In genomic region chr2:211455225-211455841, GRCh38 we compare ENCODE assay signal across 8 cellular contexts.
A peak's percentile ranks its signal among the peaks of the same experiment; 100 is the strongest.
DNase-seq lines count a peak whose midpoint lies in the region; TF ChIP-seq lines count a peak whose summit lies in the region.

No MANE protein-coding gene starts in this region.

- peak; percentile 98 for TF ChIP-seq CTCF in Loucy (conservative IDR thresholded peaks at IDR 0.05; ENCODE audit: low read length)
- TF ChIP-seq CTCF in SU-DHL-6 (IDR thresholded peaks at IDR 0.05; ENCODE audit: insufficient read depth, low read length, poor library complexity, severe bottlenecking), result peak; percentile 94
- peak; percentile 92 to 94 for TF ChIP-seq CTCF in fibroblast of lung (conservative IDR thresholded peaks at IDR 0.05 in 1 of 2, IDR thresholded peaks at IDR 0.05 in 1 of 2; ENCODE audit: low read depth in 1 of 2, low read length in 2 of 2)

- no peak overlapping the region for H3K4me3 Mint-ChIP-seq in activated T-helper 2 cell treated with anti-CD3 and anti-CD28 coated beads, Interferon-gamma antibody, Interleukin-2, Interleukin-4, amounts not matched to agents 10 μg/mL and 5 μg/mL and 100 μg/mL, durations not matched to agents 14 hours and 24 hours and 36 hours (ENCODE audit: low read depth)

- no peak overlapping the region for H3K18ac ChIP-seq in neuronal stem cell (ENCODE audit: low read length)

- no peaks in the 10 kb centered on the region for H3K36me3 Mint-ChIP-seq in activated T-helper 2 cell treated with anti-CD3 and anti-CD28 coated beads, Interferon-gamma antibody, Interleukin-2, Interleukin-4, amounts not matched to agents 10 μg/mL and 5 μg/mL and 100 μg/mL, durations not matched to agents 14 hours and 24 hours and 36 hours (ENCODE audit: low read depth)

- H3K79me1 ChIP-seq in neuronal stem cell (ENCODE audit: low read depth, low read length), result no peaks in the 10 kb centered on the region

- H3K27me3 ChIP-seq in Loucy (ENCODE audit: insufficient read depth, low read length, poor library complexity, severe bottlenecking), result no peaks in the 10 kb centered on the region
- no peaks in the 10 kb centered on the region for H3K27me3 ChIP-seq in SU-DHL-6 (ENCODE audit: low read length)
- no peaks in the 10 kb centered on the region for H3K27me3 ChIP-seq in fibroblast of lung (ENCODE audit: control insufficient read depth, insufficient read depth, low read length)
- no peaks in the 10 kb centered on the region for H3K27me3 ChIP-seq in neuronal stem cell (ENCODE audit: control insufficient read depth in 3 of 3, insufficient read depth in 3 of 3, low read depth in 1 of 3, low read length in 3 of 3)

- no peaks in the 10 kb centered on the region for H3K9me3 ChIP-seq in Loucy (ENCODE audit: insufficient read depth, low read depth, low read length)
- no peaks in the 10 kb centered on the region for H3K9me3 ChIP-seq in SU-DHL-6 (ENCODE audit: insufficient read depth, low read length)
- no peaks in the 10 kb centered on the region for H3K9me3 ChIP-seq in fibroblast of lung (ENCODE audit: control insufficient read depth, insufficient read depth, low read depth, low read length)
- H3K9me3 ChIP-seq in neuronal stem cell (replicated peaks in 1 of 2; ENCODE audit: control insufficient read depth in 2 of 2, insufficient read depth in 1 of 2, low read depth in 1 of 2, low read length in 2 of 2), result peaks cover 0 to 3% of the 10 kb centered on the region in 2 donors

- H3K36me3 ChIP-seq in Loucy (ENCODE audit: insufficient read depth, low read length) (no peaks in the 10 kb centered on the region), SU-DHL-6 (ENCODE audit: low read length) (no peaks in the 10 kb centered on the region), fibroblast of lung (ENCODE audit: control insufficient read depth, insufficient read depth, low read length) (no peaks in the 10 kb centered on the region), neuronal stem cell (replicated peaks in 1 of 2; ENCODE audit: control insufficient read depth in 2 of 2, insufficient read depth in 2 of 2, low read length in 2 of 2) (no peaks in the 10 kb centered on the region)

- H2AFZ ChIP-seq in Loucy (ENCODE audit: low read length) (0 out of 2 replicates have a peak overlapping the region, but pooled peaks have one; percentile 25), SU-DHL-6 (ENCODE audit: low read depth, low read length, severe bottlenecking) (peak overlapping the region; percentile 46), fibroblast of lung (ENCODE audit: low read length) (no peak overlapping the region), neuronal stem cell (ENCODE audit: low read length) (peak overlapping the region; percentile 64)

- H2AK5ac ChIP-seq in neuronal stem cell (ENCODE audit: low read depth, low read length), result no peak overlapping the region

- H3K9me2 ChIP-seq in Loucy (replicated peaks; ENCODE audit: low read depth, low read length), result no peaks in the 10 kb centered on the region
- no peaks in the 10 kb centered on the region for H3K9me2 ChIP-seq in SU-DHL-6 (replicated peaks; ENCODE audit: insufficient read depth, low read length)

- H3K4me3 ChIP-seq in Loucy (ENCODE audit: low read length, poor library complexity, severe bottlenecking) (no peak overlapping the region), SU-DHL-6 (ENCODE audit: insufficient read depth, low read length, poor library complexity, severe bottlenecking) (no peak overlapping the region), fibroblast of lung (replicated peaks in 1 of 4; ENCODE audit: control extremely low read depth in 1 of 4, insufficient read depth in 1 of 4, low read depth in 3 of 4, low read length in 4 of 4) (no peak overlapping the region), neuronal stem cell (ENCODE audit: low read length in 2 of 2) (no peak overlapping the region)

- H3K14ac ChIP-seq in neuronal stem cell (ENCODE audit: low read length), result no peak overlapping the region

- no peak overlapping the region for H4K91ac ChIP-seq in neuronal stem cell (ENCODE audit: low read depth, low read length, poor library complexity)

- peak; percentile 15 for DNase-seq in stimulated activated CD4-positive, alpha-beta T cell treated with anti-CD3 and anti-CD28 coated beads, Interleukin-15, amount 100 ng/mL, for 24 hours
- DNase-seq in stimulated activated CD4-positive, alpha-beta T cell treated with anti-CD3 and anti-CD28 coated beads, Interleukin-4, amount 100 ng/mL, for 4 hours, result no peak
- DNase-seq in H4 (ENCODE audit: low spot score), result peak; percentile 33
- DNase-seq in fibroblast of lung (ENCODE audit: low read depth in 2 of 2), result peak; percentile 23 to 39
- DNase-seq in neuronal stem cell (ENCODE audit: low spot score), result peak; percentile 61
- DNase-seq in activated T-helper 2 cell treated with anti-CD3 and anti-CD28 coated beads, Interferon-gamma antibody, Interleukin-2, Interleukin-4, amounts not matched to agents 10 μg/mL and 5 μg/mL and 100 μg/mL, durations not matched to agents 14 hours and 24 hours and 36 hours (ENCODE audit: low spot score), result no peak

- no peak overlapping the region for H3K4ac ChIP-seq in neuronal stem cell (ENCODE audit: low read length)

- no peak overlapping the region for H3K23ac ChIP-seq in neuronal stem cell (ENCODE audit: low read depth, low read length, poor library complexity)

- peak overlapping the region; percentile 70 for H3K27ac ChIP-seq in SU-DHL-6 (ENCODE audit: low read depth, low read length)
- H3K27ac ChIP-seq in fibroblast of lung (ENCODE audit: insufficient read depth, low read length), result no peak overlapping the region
- H3K27ac ChIP-seq in neuronal stem cell (replicated peaks; ENCODE audit: low read length), result no peak overlapping the region

- H2BK5ac ChIP-seq in neuronal stem cell (ENCODE audit: low read length), result no peak overlapping the region

- intact Hi-C loops in activated T-helper 2 cell treated with anti-CD3 and anti-CD28 coated beads, Interferon-gamma antibody, Interleukin-2, Interleukin-4, amounts not matched to agents 10 μg/mL and 5 μg/mL and 100 μg/mL, durations not matched to agents 14 hours and 24 hours and 36 hours (cut with micrococcal nuclease), result loop anchor here (2.0 kb wide), 1 partner anchor 1111 kb away; no protein-coding TSS in a partner anchor

- no peaks in the 10 kb centered on the region for H3K27me3 Mint-ChIP-seq in activated T-helper 2 cell treated with anti-CD3 and anti-CD28 coated beads, Interferon-gamma antibody, Interleukin-2, Interleukin-4, amounts not matched to agents 10 μg/mL and 5 μg/mL and 100 μg/mL, durations not matched to agents 14 hours and 24 hours and 36 hours (ENCODE audit: low read depth)

- no peak overlapping the region for H2BK12ac ChIP-seq in neuronal stem cell (ENCODE audit: low read length)

- no CpG with 5 or more reads among the region's 1 CpG for WGBS in neuronal stem cell (ENCODE audit: extremely low coverage in 2 of 2, insufficient read length in 2 of 2, insufficient replicate concordance in 1 of 2), 2 donors

- H3F3A ChIP-seq in Loucy (ENCODE audit: low read depth), result no peaks in the 10 kb centered on the region
- no peaks in the 10 kb centered on the region for H3F3A ChIP-seq in SU-DHL-6 (ENCODE audit: insufficient read depth)

- no peaks in the 10 kb centered on the region for H3K4me1 Mint-ChIP-seq in activated T-helper 2 cell treated with anti-CD3 and anti-CD28 coated beads, Interferon-gamma antibody, Interleukin-2, Interleukin-4, amounts not matched to agents 10 μg/mL and 5 μg/mL and 100 μg/mL, durations not matched to agents 14 hours and 24 hours and 36 hours (ENCODE audit: low read depth)

- no peaks in the 10 kb centered on the region for H3K9me3 Mint-ChIP-seq in activated T-helper 2 cell treated with anti-CD3 and anti-CD28 coated beads, Interferon-gamma antibody, Interleukin-2, Interleukin-4, amounts not matched to agents 10 μg/mL and 5 μg/mL and 100 μg/mL, durations not matched to agents 14 hours and 24 hours and 36 hours

- H4K20me1 ChIP-seq in Loucy (ENCODE audit: insufficient read depth, low read length, poor library complexity, severe bottlenecking) (no peaks in the 10 kb centered on the region), SU-DHL-6 (ENCODE audit: low read depth, low read length) (no peaks in the 10 kb centered on the region), fibroblast of lung (ENCODE audit: control insufficient read depth, extremely low read depth, insufficient read depth, low read length) (no peaks in the 10 kb centered on the region)

- H3K4me2 ChIP-seq in Loucy (ENCODE audit: low read depth, low read length, poor library complexity, severe bottlenecking) (no peak overlapping the region), SU-DHL-6 (ENCODE audit: low read depth, low read length, poor library complexity, severe bottlenecking) (peak overlapping the region; percentile 57), fibroblast of lung (ENCODE audit: extremely low read depth, insufficient read depth, low read length) (no peak overlapping the region), neuronal stem cell (ENCODE audit: insufficient read depth, low read length, poor library complexity, severe bottlenecking) (no peak overlapping the region)

- no peak overlapping the region for H3K27ac Mint-ChIP-seq in activated T-helper 2 cell treated with anti-CD3 and anti-CD28 coated beads, Interferon-gamma antibody, Interleukin-2, Interleukin-4, amounts not matched to agents 10 μg/mL and 5 μg/mL and 100 μg/mL, durations not matched to agents 14 hours and 24 hours and 36 hours

- H3K79me2 ChIP-seq in Loucy (ENCODE audit: insufficient read depth, low read length) (no peaks in the 10 kb centered on the region), SU-DHL-6 (ENCODE audit: insufficient read depth, low read length) (no peaks in the 10 kb centered on the region), fibroblast of lung (ENCODE audit: control insufficient read depth, insufficient read depth, low read length) (no peaks in the 10 kb centered on the region)

- no peak overlapping the region for H2BK120ac ChIP-seq in neuronal stem cell (ENCODE audit: low read depth, low read length)

- H3K9ac ChIP-seq in Loucy (ENCODE audit: low read depth, low read length, poor library complexity, severe bottlenecking) (no peak overlapping the region), SU-DHL-6 (ENCODE audit: low read length) (0 out of 2 replicates have a peak overlapping the region, but pooled peaks have one; percentile 7), fibroblast of lung (ENCODE audit: insufficient read depth, low read length) (no peak overlapping the region), neuronal stem cell (ENCODE audit: low read depth, low read length, poor library complexity) (no peak overlapping the region)

- H4K8ac ChIP-seq in neuronal stem cell (ENCODE audit: low read depth, low read length), result no peak overlapping the region

- no peaks in the 10 kb centered on the region for H3K4me1 ChIP-seq in Loucy (ENCODE audit: insufficient read depth, low read length, poor library complexity, severe bottlenecking)
- no peaks in the 10 kb centered on the region for H3K4me1 ChIP-seq in fibroblast of lung (ENCODE audit: control insufficient read depth, extremely low read depth, insufficient read depth, low read length)
- H3K4me1 ChIP-seq in neuronal stem cell (ENCODE audit: control insufficient read depth in 2 of 2, insufficient read depth in 1 of 2, low read depth in 1 of 2, low read length in 2 of 2), result peaks cover 0 to 2% of the 10 kb centered on the region in 2 donors

- H2BK15ac ChIP-seq in neuronal stem cell (ENCODE audit: low read length), result no peak overlapping the region

Comparison
In these comparisons a context has a peak if more than half of its experiments do, and no peak if none do; other contexts are left out.
1. DNase-seq: peak in stimulated activated CD4-positive, alpha-beta T cell treated with anti-CD3 and anti-CD28 coated beads, Interleukin-15, amount 100 ng/mL, for 24 hours (single experiment), H4 (single experiment), fibroblast of lung (2 of 2) and neuronal stem cell (single experiment); none in stimulated activated CD4-positive, alpha-beta T cell treated with anti-CD3 and anti-CD28 coated beads, Interleukin-4, amount 100 ng/mL, for 4 hours (0 of 2) and activated T-helper 2 cell treated with anti-CD3 and anti-CD28 coated beads, Interferon-gamma antibody, Interleukin-2, Interleukin-4, amounts not matched to agents 10 μg/mL and 5 μg/mL and 100 μg/mL, durations not matched to agents 14 hours and 24 hours and 36 hours (single experiment).
2. Peak in every context shown above with its lines, with median percentiles within 50 percentile points of each other: CTCF ChIP-seq.